In genomic region chr14:103279129-103280025, GRCh38 we compare ENCODE assay signal across 8 cellular contexts. TPM values are rescaled to one million over a fixed set of nuclear protein-coding genes. Genes with fewer than 3 reads are reported as not detected.
DNase-seq lines count a peak whose midpoint lies in the region; ATAC-seq and TF ChIP-seq lines count a peak whose summit lies in the region.

No MANE protein-coding gene starts in this region.

- H3K4me2 ChIP-seq in skeletal muscle satellite cell (ENCODE audit: low read length): peak overlapping the region; percentile 54

- H3K4me3 ChIP-seq in HUES48 (ENCODE audit: low read depth, low read length): peak overlapping the region; percentile 54
- no peak overlapping the region for H3K4me3 ChIP-seq in skeletal muscle satellite cell (ENCODE audit: low read length)

- DNase-seq in chondrocyte (ENCODE audit: low spot score) (no peak), kidney tubule cell (ENCODE audit: low spot score) (peak; percentile 38), NCI-H446 (lab: John Stamatoyannopoulos, UW) (no peak), NCI-H2171 (lab: John Stamatoyannopoulos, UW) (no peak), NOMO-1 treated with DMSO at 0.1 percent for 48 hours (lab: John Stamatoyannopoulos, UW; ENCODE audit: unreplicated experiment) (no peak)

- no peak for ATAC-seq in GM21723 (IDR thresholded peaks at IDR 0.05; ENCODE audit: unreplicated experiment)

- peaks cover 9% of the 10 kb centered on the region for H3K4me1 Mint-ChIP-seq in chondrocyte (ENCODE audit: low read depth)

- H3K4me1 ChIP-seq in HUES48 (ENCODE audit: control insufficient read depth, insufficient read depth, low read length): peaks cover 18% of the 10 kb centered on the region
- no peaks in the 10 kb centered on the region for H3K4me1 ChIP-seq in skeletal muscle satellite cell (ENCODE audit: control insufficient read depth, insufficient read depth, low read length)

- no peak for TF ChIP-seq CTCF in chondrocyte (IDR thresholded peaks at IDR 0.05)

- no peak overlapping the region for H3K27ac Mint-ChIP-seq in chondrocyte (ENCODE audit: unreplicated experiment)

- H3K9ac ChIP-seq in HUES48 (ENCODE audit: low read depth, low read length) (no peak overlapping the region), skeletal muscle satellite cell (ENCODE audit: low read depth, low read length) (no peak overlapping the region)

- no peaks in the 10 kb centered on the region for H3K36me3 Mint-ChIP-seq in chondrocyte (ENCODE audit: low read depth)

- peaks cover 34% of the 10 kb centered on the region for H3K27me3 ChIP-seq in HUES48 (ENCODE audit: control insufficient read depth, insufficient read depth, low read length)
- H3K27me3 ChIP-seq in skeletal muscle satellite cell (ENCODE audit: control insufficient read depth, insufficient read depth, low read length): peaks cover 83% of the 10 kb centered on the region

- no peaks in the 10 kb centered on the region for H3K36me3 ChIP-seq in HUES48 (ENCODE audit: control insufficient read depth, insufficient read depth, low read length)
- no peaks in the 10 kb centered on the region for H3K36me3 ChIP-seq in skeletal muscle satellite cell (ENCODE audit: insufficient read depth, low read length)

- peak overlapping the region; percentile 4 for H3K4me3 Mint-ChIP-seq in chondrocyte (ENCODE audit: unreplicated experiment)

- H3K27ac ChIP-seq in HUES48 (ENCODE audit: low read depth, low read length): no peak overlapping the region

- peaks cover 7% of the 10 kb centered on the region for H3K9me3 Mint-ChIP-seq in chondrocyte (ENCODE audit: low read depth)

- H3K9me3 ChIP-seq in HUES48 (ENCODE audit: control insufficient read depth, insufficient read depth, low read length): 0 out of 2 replicates have a peak, but pooled peaks cover 4% of the 10 kb centered on the region
- H3K9me3 ChIP-seq in skeletal muscle satellite cell (replicated peaks; ENCODE audit: low read length): peaks cover 2% of the 10 kb centered on the region

- H3K27me3 Mint-ChIP-seq in chondrocyte (ENCODE audit: low read depth): peaks cover 16% of the 10 kb centered on the region

RNA-seq across cellular contexts. Expression of gene EIF5, which starts 54.7 kb away (rescaled TPM):
- 175 to 212 TPM (median 181 TPM) in 3 replicates for total RNA-seq in chondrocyte
- total RNA-seq in skeletal muscle satellite cell (2012; rRNA removed): 125 and 142 TPM in 2 replicates
